ENCODE assay signal across 16 cellular contexts in the genomic region with DNA sequence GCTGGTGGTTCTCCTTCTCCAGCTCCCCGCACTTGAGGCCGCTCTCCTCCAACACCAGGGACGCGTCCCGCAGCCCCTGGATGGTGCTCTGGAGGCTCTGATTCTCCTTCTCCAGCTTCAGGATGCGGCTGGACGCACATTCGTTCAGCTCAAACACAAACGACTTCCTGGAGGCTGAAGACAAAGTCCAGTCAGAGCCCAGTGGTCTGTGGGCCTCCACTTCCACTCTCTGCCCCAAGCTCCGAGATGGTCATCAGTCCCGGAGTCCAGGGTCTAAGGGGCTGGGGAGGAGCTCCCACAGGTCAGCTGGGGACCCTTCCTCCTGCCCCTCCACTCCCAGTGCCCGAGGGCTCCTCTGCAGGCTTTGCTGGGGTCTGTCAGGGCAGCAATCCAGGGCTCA.
DNase-seq lines count a peak whose midpoint lies in the region; ATAC-seq, FAIRE-seq and TF ChIP-seq lines count a peak whose summit lies in the region.
"Had no signal": no experiment of that assay in that cellular context is flagged by ENCODE, and none has a peak within 500 bp of the region (broad histone marks: within the 10 kb centered on the region; RNA-seq: fewer than 3 reads in every experiment).

No MANE protein-coding gene starts in this region.

- H3K9ac ChIP-seq in kidney (ENCODE audit: low read length in 2 of 2) (no peak overlapping the region), HepG2 (ENCODE audit: insufficient read depth, low read depth, low read length) (no peak overlapping the region)
- H3K9ac ChIP-seq: KMS-11 had no signal

- H3K4me1 ChIP-seq in heart right ventricle (peaks cover 18 to 77% (median 67%) of the 10 kb centered on the region in 9 donors), OCI-LY7 (ENCODE audit: insufficient read depth, low read length, poor library complexity, severe bottlenecking) (peaks cover 80% of the 10 kb centered on the region), kidney (ENCODE audit: control insufficient read depth in 1 of 2, insufficient read depth in 1 of 2, low read depth in 1 of 2, low read length in 2 of 2) (peaks cover 11 to 31% of the 10 kb centered on the region in 2 donors), HepG2 (ENCODE audit: insufficient read depth, low read length) (no peaks in the 10 kb centered on the region)

- no peak overlapping the region for H2AFZ ChIP-seq in OCI-LY7 (ENCODE audit: low read length)
- H2AFZ ChIP-seq in HepG2 (ENCODE audit: low read length): no peak overlapping the region

- in situ Hi-C loops in HepG2 (cut with HindIII; ENCODE audit: extremely low pct_ligation_motif_present, low pct_unique_long_range_greater_than_20kb): no loop called here

- no peak for TF ChIP-seq CTCF in heart right ventricle (IDR thresholded peaks at IDR 0.05)
- no peak for TF ChIP-seq CTCF in OCI-LY7 (conservative IDR thresholded peaks at IDR 0.05; ENCODE audit: low read length)
- no peak for TF ChIP-seq CTCF in kidney (IDR thresholded peaks at IDR 0.05; ENCODE audit: borderline replicate concordance, extremely low read depth, insufficient read depth)
- TF ChIP-seq CTCF in HepG2 (CRISPR knock-in tag; IDR thresholded peaks at IDR 0.05): no peak

- CTCF ChIA-PET in OCI-LY7 (lab: Charles Lee; ENCODE audit: unreplicated experiment) (no interaction called here), HepG2 (lab: Yijun Ruan, JAX; ENCODE audit: low intra/inter-chr PET ratio, low total read pairs) (no interaction called here)

- 73 to 76% methylated on average over 12 of the region's 12 CpGs for WGBS in heart right ventricle, 2 donors
- WGBS in HepG2 (ENCODE audit: low lambda C conversion rate): 90% methylated on average over 11 of the region's 12 CpGs

- no peak for TF ChIP-seq RAD21 in HepG2 (CRISPR knock-in tag; IDR thresholded peaks at IDR 0.05)

- no peak for DNase-seq in heart right ventricle
- no peak for DNase-seq in Right ventricle myocardium superior
- DNase-seq in OCI-LY7 (ENCODE audit: low spot score): no peak
- peak; percentile 49 for DNase-seq in kidney
- no peak for DNase-seq in stimulated activated CD4-positive, alpha-beta T cell treated with anti-CD3 and anti-CD28 coated beads, Interleukin-4, amount 100 ng/mL, for 4 hours
- DNase-seq in HepG2 (ENCODE audit: low spot score): no peak
- DNase-seq: AML-193, MG63, NCI-H1105, NCI-H1694 treated with DMSO at 0.1 percent for 48 hours, NCI-H446, SHP77 had no signal

- no TSS peak for BruUV-seq in OCI-LY7 (replicated peaks; lab: Mats Ljungman, UMichigan)
- BruUV-seq in HepG2 (replicated peaks; lab: Mats Ljungman, UMichigan): no TSS peak

- ATAC-seq in heart right ventricle (no peak), Right ventricle myocardium superior (ENCODE audit: poor library complexity) (no peak), HepG2 (no peak), HG03025 (IDR thresholded peaks at IDR 0.05; ENCODE audit: low FRiP score, unreplicated experiment) (no peak)
- ATAC-seq: Panc1 had no signal

- H3K27me3 ChIP-seq in heart right ventricle (no peaks in the 10 kb centered on the region), HepG2 (ENCODE audit: control insufficient read depth in 1 of 2, insufficient read depth in 2 of 2, low read length in 2 of 2) (no peaks in the 10 kb centered on the region)
- H3K27me3 ChIP-seq: MG63 had no signal

- no peaks in the 10 kb centered on the region for H3K9me2 ChIP-seq in OCI-LY7 (ENCODE audit: insufficient read depth, low read length)

- H3K36me3 ChIP-seq in heart right ventricle (peaks cover 0 to 40% (median 0%) of the 10 kb centered on the region in 9 donors), OCI-LY7 (ENCODE audit: insufficient read depth, low read length) (peaks cover 96% of the 10 kb centered on the region), kidney (ENCODE audit: control insufficient read depth in 1 of 2, insufficient read depth in 2 of 2, low read length in 2 of 2) (no peaks in the 10 kb centered on the region), HepG2 (replicated peaks in 1 of 2; ENCODE audit: control insufficient read depth in 1 of 2, insufficient read depth in 2 of 2, low read length in 2 of 2) (peaks cover 16 to 42% of the 10 kb centered on the region in 2 experiments)
- H3K36me3 ChIP-seq: MG63 had no signal

- intact Hi-C loops in heart right ventricle (cut with DNase I): loop anchor here in 3 of 10 donors (5.0 kb wide), 2 partner anchors 51 to 96 kb away; partner anchors contain the start of gene CCDC88C (in 2 of the 3)
- intact Hi-C loops in Right ventricle myocardium superior (cut with DNase I): no loop called here
- intact Hi-C loops in OCI-LY7 (cut with micrococcal nuclease; ENCODE audit: unreplicated experiment): no loop called here
- intact Hi-C loops in kidney (cut with DNase I): no loop called here
- intact Hi-C loops in HepG2 (cut with micrococcal nuclease; ENCODE audit: unreplicated experiment): no loop called here

- no peaks in the 10 kb centered on the region for H3K9me3 ChIP-seq in heart right ventricle
- no peaks in the 10 kb centered on the region for H3K9me3 ChIP-seq in OCI-LY7 (ENCODE audit: low read length)
- H3K9me3 ChIP-seq in kidney (ENCODE audit: control insufficient read depth in 1 of 2, low read length in 2 of 2): no peaks in the 10 kb centered on the region
- no peaks in the 10 kb centered on the region for H3K9me3 ChIP-seq in HepG2 (ENCODE audit: low read length)
- H3K9me3 ChIP-seq: MG63 had no signal

- H3K79me2 ChIP-seq in OCI-LY7 (ENCODE audit: insufficient read depth, low read depth, low read length) (peaks cover 39% of the 10 kb centered on the region), HepG2 (ENCODE audit: insufficient read depth, low read length) (no peaks in the 10 kb centered on the region)

- POLR2A ChIA-PET in OCI-LY7 (lab: Charles Lee) (interaction anchor here (1.6 kb wide), 1 partner anchor 35 kb away, joined by 13 read pairs; no protein-coding TSS in a partner anchor), HepG2 (lab: Yijun Ruan, JAX) (no interaction called here)

- no peak for FAIRE-seq in kidney (lab: Jason Lieb, UNC)
- FAIRE-seq in HepG2 (lab: Jason Lieb, UNC): no peak
- FAIRE-seq: H54 had no signal

- no peak overlapping the region for H3K4me2 ChIP-seq in OCI-LY7 (ENCODE audit: low read length)
- H3K4me2 ChIP-seq in HepG2 (ENCODE audit: low read depth, low read length): no peak overlapping the region
- H3K4me2 ChIP-seq: KMS-11 had no signal

- TF ChIP-seq EP300 in HepG2 (IDR thresholded peaks at IDR 0.05; ENCODE audit: low read depth in 2 of 2, low read length in 2 of 2): no peak
- no peak for TF ChIP-seq EP300 in HepG2 (CRISPR knock-in tag; IDR thresholded peaks at IDR 0.05; ENCODE audit: borderline replicate concordance)

- H3K27ac ChIP-seq in heart right ventricle (peak overlapping the region in 6 of 10 donors; percentile 1 to 86 (median 58)), OCI-LY7 (ENCODE audit: low read depth, low read length, poor library complexity, severe bottlenecking) (peak overlapping the region; percentile 92), kidney (ENCODE audit: low read depth in 2 of 2, low read length in 2 of 2) (no peak overlapping the region), HepG2 (ENCODE audit: extremely low read length, insufficient read depth, low read length) (no peak overlapping the region)
- H3K27ac ChIP-seq: KMS-11 had no signal

- TF ChIP-seq POLR2A in HepG2 (IDR thresholded peaks at IDR 0.05; ENCODE audit: insufficient read depth in 1 of 2, low read depth in 2 of 2, low read length in 2 of 2): no peak

- H4K20me1 ChIP-seq in OCI-LY7 (ENCODE audit: insufficient read depth, low read length) (no peaks in the 10 kb centered on the region), HepG2 (ENCODE audit: insufficient read depth, low read length) (no peaks in the 10 kb centered on the region)

- H3K4me3 ChIP-seq in heart right ventricle (no peak overlapping the region), OCI-LY7 (ENCODE audit: low read depth, low read length, poor library complexity, severe bottlenecking) (no peak overlapping the region), kidney (ENCODE audit: low read length in 2 of 2) (no peak overlapping the region), HepG2 (replicated peaks in 1 of 3; ENCODE audit: insufficient read depth in 1 of 3, low read depth in 2 of 3, low read length in 3 of 3) (no peak overlapping the region)
- H3K4me3 ChIP-seq: MG63 had no signal

TF ChIP-seq in HepG2, 621 proteins besides CTCF, POLR2A, EP300 and RAD21 (continues in another document):
- TF ChIP-seq ZNF770 (CRISPR knock-in tag; IDR thresholded peaks at IDR 0.05) (no peak), HNF4G (IDR thresholded peaks at IDR 0.05; ENCODE audit: borderline replicate concordance, low read depth, low read length) (no peak), HNF4G (CRISPR knock-in tag; IDR thresholded peaks at IDR 0.05; ENCODE audit: borderline replicate concordance, low read depth) (no peak), POGZ (CRISPR knock-in tag; IDR thresholded peaks at IDR 0.05) (no peak), ZNF577 (CRISPR knock-in tag; IDR thresholded peaks at IDR 0.05; ENCODE audit: borderline replicate concordance, low read depth) (no peak)
- TF ChIP-seq, protein P1, sequence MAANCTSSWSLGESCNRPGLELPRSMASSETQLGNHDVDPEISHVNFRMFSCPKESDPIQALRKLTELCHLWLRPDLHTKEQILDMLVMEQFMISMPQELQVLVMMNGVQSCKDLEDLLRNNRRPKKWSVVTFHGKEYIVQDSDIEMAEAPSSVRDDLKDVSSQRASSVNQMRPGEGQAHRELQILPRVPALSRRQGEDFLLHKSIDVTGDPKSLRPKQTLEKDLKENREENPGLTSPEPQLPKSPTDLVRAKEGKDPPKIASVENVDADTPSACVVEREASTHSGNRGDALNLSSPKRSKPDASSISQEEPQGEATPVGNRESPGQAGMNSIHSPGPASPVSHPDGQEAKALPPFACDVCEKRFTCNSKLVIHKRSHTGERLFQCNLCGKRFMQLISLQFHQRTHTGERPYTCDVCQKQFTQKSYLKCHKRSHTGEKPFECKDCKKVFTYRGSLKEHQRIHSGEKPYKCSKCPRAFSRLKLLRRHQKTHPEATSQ (CRISPR knock-in tag; IDR thresholded peaks at IDR 0.05; ENCODE audit: borderline replicate concordance): no peak

Comparison
In these comparisons a context has a peak if more than half of its experiments do, and no peak if none do; other contexts are left out.
1. H3K27ac ChIP-seq: peak in heart right ventricle (6 of 10) and OCI-LY7 (single experiment); none in kidney (0 of 2) and HepG2 (single experiment).